Comparison of ENCODE assay signal across 8 cellular contexts in the genomic region with DNA sequence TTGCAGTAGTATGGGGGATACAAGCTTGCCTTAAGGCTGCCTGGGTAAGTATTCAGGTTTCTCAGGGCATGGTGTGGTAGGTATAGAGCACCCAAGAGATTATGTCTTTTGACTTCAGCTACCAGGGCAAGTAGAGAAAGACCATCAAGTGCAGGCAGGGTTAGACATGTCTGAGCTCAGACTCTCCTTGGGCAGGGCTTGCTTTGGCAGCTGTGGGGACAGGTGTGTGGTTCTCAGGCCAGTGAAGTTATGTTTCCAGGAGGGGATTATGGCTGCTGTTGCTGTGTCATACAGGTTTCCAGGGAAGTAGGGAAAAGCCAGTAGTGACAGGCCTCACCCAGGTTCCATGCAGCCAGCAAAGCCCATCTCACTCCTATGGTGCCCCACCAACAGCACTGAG.
"Had no signal": no experiment of that assay in that cellular context is flagged by ENCODE, and none has a peak within 500 bp of the region (broad histone marks: within the 10 kb centered on the region; RNA-seq: fewer than 3 reads in every experiment).

No MANE protein-coding gene starts in this region.

- H3K9ac ChIP-seq: GM23248 had no signal

- H3K4me3 ChIP-seq: GM23248 had no signal

- H3K36me3 Mint-ChIP-seq: IgD-negative memory B cell had no signal

- ATAC-seq: HepG2 had no signal

- H3K27ac ChIP-seq: GM23248, HL-60 had no signal

- H3K4me3 Mint-ChIP-seq: IgD-negative memory B cell had no signal

- H3K4me1 Mint-ChIP-seq: IgD-negative memory B cell had no signal

- FAIRE-seq: HepG2 had no signal

- H3K27ac Mint-ChIP-seq: IgD-negative memory B cell had no signal

- DNase-seq: GM23248, GOT3, H7, HCEC 1CT, KBM-7 had no signal

- H3K27me3 Mint-ChIP-seq: IgD-negative memory B cell had no signal

- H2AFZ ChIP-seq: GM23248 had no signal
